9 cellular contexts compared by ENCODE assay signal in the genomic region with DNA sequence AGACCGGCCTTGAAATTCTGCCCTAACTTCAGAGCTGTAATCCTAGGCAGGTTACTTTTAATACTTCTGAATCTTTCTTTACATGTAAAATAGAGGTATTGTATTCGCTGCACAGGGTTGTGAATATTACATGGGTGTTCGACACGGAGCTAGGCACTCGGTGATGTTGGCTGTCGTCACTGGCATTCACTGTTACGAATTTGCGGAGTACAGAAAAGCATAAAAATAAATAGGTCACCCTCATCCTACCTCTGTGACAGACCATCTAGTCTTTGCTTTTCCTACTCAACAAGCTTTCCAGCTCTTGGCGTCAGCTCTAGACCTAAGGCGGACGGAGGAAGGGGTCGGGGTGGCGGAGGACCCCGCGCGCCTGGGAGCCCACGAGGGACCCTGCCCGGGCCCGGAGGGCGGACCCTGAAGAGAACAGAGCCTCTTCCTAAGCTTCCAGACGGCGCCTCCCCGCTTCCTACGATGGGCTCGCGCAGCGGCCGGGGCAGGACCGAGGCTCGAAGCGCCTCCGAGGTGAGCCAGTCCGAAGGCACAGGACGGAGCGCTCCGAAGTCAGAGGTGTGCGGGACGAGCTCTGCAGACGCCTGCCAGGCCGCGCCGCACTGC. TPM values are rescaled to one million over a fixed set of nuclear protein-coding genes. Genes with fewer than 3 reads are reported as not detected.
A peak's percentile ranks its signal among the peaks of the same experiment; 100 is the strongest.
DNase-seq lines count a peak whose midpoint lies in the region; ATAC-seq, FAIRE-seq and TF ChIP-seq lines count a peak whose summit lies in the region.
"Had no signal": no experiment of that assay in that cellular context is flagged by ENCODE, and none has a peak within 500 bp of the region (broad histone marks: within the 10 kb centered on the region; RNA-seq: fewer than 3 reads in every experiment).

No MANE protein-coding gene starts in this region.

- no peak overlapping the region for H2AFZ ChIP-seq in fibroblast of lung (ENCODE audit: low read length)

- no peaks in the 10 kb centered on the region for H3K27me3 Mint-ChIP-seq in T-cell

- peaks cover 22 to 38% (median 29%) of the 10 kb centered on the region in 3 donors for H3K4me1 Mint-ChIP-seq in T-cell

- no peaks in the 10 kb centered on the region for H3K9me3 Mint-ChIP-seq in T-cell

- no peaks in the 10 kb centered on the region for H3K36me3 Mint-ChIP-seq in T-cell

- peak overlapping the region; percentile 86 to 88 for H3K27ac Mint-ChIP-seq in T-cell

- DNase-seq in activated T-cell treated with anti-CD3 and anti-CD28 coated beads for 24 hours (ENCODE audit: low read depth) (peak; percentile 13), T-cell (peak in 6 of 34 experiments; percentile 3 to 36 (median 13)), fibroblast of lung (ENCODE audit: low read depth in 2 of 2) (peak in 1 of 2 donors; percentile 18), pancreas (peak in 3 of 6 donors; percentile 64 to 84 (median 71)), pons (ENCODE audit: low spot score) (no peak), NCI-H187 (lab: John Stamatoyannopoulos, UW) (no peak)
- no peak for DNase-seq in activated T-cell treated with anti-CD3 and anti-CD28 coated beads, Interleukin-2, amount 50 U/mL, for 48 hours

- peaks cover 41% of the 10 kb centered on the region for H3K79me2 ChIP-seq in fibroblast of lung (ENCODE audit: control insufficient read depth, insufficient read depth, low read length)

- H3K4me3 ChIP-seq in fibroblast of lung (replicated peaks in 1 of 4; ENCODE audit: control extremely low read depth in 1 of 4, insufficient read depth in 1 of 4, low read depth in 3 of 4, low read length in 4 of 4) (peak overlapping the region; percentile 62 to 94 (median 76)), pancreas (peak overlapping the region; percentile 92 to 95 (median 94))

- POLR2A ChIA-PET in T-cell (lab: Charles Lee): interaction anchor here in 1 of 2 donors (0.6 to 0.8 kb wide), 2 partner anchors 18 to 71 kb away, joined by 3 to 8 read pairs; no protein-coding TSS in a partner anchor

- H3K4me2 ChIP-seq in fibroblast of lung (ENCODE audit: extremely low read depth, insufficient read depth, low read length): peak overlapping the region; percentile 84

- H3K4me1 ChIP-seq in fibroblast of lung (ENCODE audit: control insufficient read depth, extremely low read depth, insufficient read depth, low read length): peaks cover 18% of the 10 kb centered on the region
- peaks cover 0 to 25% (median 7%) of the 10 kb centered on the region in 3 donors for H3K4me1 ChIP-seq in pancreas

- H3K27me3 ChIP-seq in fibroblast of lung (ENCODE audit: control insufficient read depth, insufficient read depth, low read length) (no peaks in the 10 kb centered on the region), pancreas (no peaks in the 10 kb centered on the region)

- H4K20me1 ChIP-seq in fibroblast of lung (ENCODE audit: control insufficient read depth, extremely low read depth, insufficient read depth, low read length): no peaks in the 10 kb centered on the region

- 16% methylated on average over 36 to 42 of the region's 42 CpGs for WGBS in pancreas, 2 donors

- ATAC-seq in T-cell (replicated peaks in 1 of 4) (no peak), pancreas (peak; percentile 31 to 42 (median 38)), GM19328 (IDR thresholded peaks at IDR 0.05; ENCODE audit: unreplicated experiment) (no peak)

- CTCF ChIA-PET in T-cell (lab: Charles Lee): interaction anchor here (0.6 to 1.8 kb wide), 6 partner anchors 10 to 696 kb away, joined by 3 to 6 read pairs (median 3); a partner anchor contains a TSS

- intact Hi-C loops in pancreas (cut with DNase I): loop anchor here in 1 of 3 donors (10.0 kb wide), 1 partner anchor 173 kb away; no protein-coding TSS in a partner anchor

- peak overlapping the region; percentile 90 for H3K27ac ChIP-seq in fibroblast of lung (ENCODE audit: insufficient read depth, low read length)
- peak overlapping the region; percentile 81 to 89 (median 86) for H3K27ac ChIP-seq in pancreas

- peak overlapping the region; percentile 95 for H3K9ac ChIP-seq in fibroblast of lung (ENCODE audit: insufficient read depth, low read length)

- FAIRE-seq in pancreas (lab: Jason Lieb, UNC): no peak
- FAIRE-seq: G401.6 had no signal

- H3K36me3 ChIP-seq in fibroblast of lung (ENCODE audit: control insufficient read depth, insufficient read depth, low read length): peaks cover 6% of the 10 kb centered on the region
- peaks cover 0 to 12% (median 0%) of the 10 kb centered on the region in 3 donors for H3K36me3 ChIP-seq in pancreas

- H3K4me3 Mint-ChIP-seq in T-cell: peak overlapping the region; percentile 71 to 75 (median 73)

- H3K9me3 ChIP-seq in fibroblast of lung (ENCODE audit: control insufficient read depth, insufficient read depth, low read depth, low read length) (no peaks in the 10 kb centered on the region), pancreas (no peaks in the 10 kb centered on the region)

- TF ChIP-seq CTCF in fibroblast of lung (conservative IDR thresholded peaks at IDR 0.05 in 1 of 2, IDR thresholded peaks at IDR 0.05 in 1 of 2; ENCODE audit: low read depth in 1 of 2, low read length in 2 of 2) (no peak), pancreas (IDR thresholded peaks at IDR 0.05) (no peak)

RNA-seq across cellular contexts. Expression of a gene that starts 0.9 kb away (rescaled TPM):
- total RNA-seq in T-cell (100 to 1,000 TPM; 161 to 203 (median 184) TPM), fibroblast of lung (83.5 and 107 TPM in 2 replicates), pancreas (10 to 100 TPM; 25.7 to 56.2 (median 44.5) TPM)
- polyA plus RNA-seq in fibroblast of lung (35.1 and 53.3 TPM in 2 replicates), pancreas (100 to 1,000 TPM; 164 to 212 TPM)
- 27.2 and 58.3 TPM in 2 replicates for polyA plus RNA-seq in fibroblast of lung (2012)
- polyA minus RNA-seq in fibroblast of lung (ENCODE audit: low replicate concordance): 43.5 and 75.9 TPM in 2 replicates

RNA-seq across cellular contexts. Expression of a gene that starts 17.0 kb away (rescaled TPM):
- 100 to 1,000 TPM; 257 to 294 (median 271) TPM for total RNA-seq in T-cell
- 39.8 and 71.2 TPM in 2 replicates for total RNA-seq in fibroblast of lung
- polyA plus RNA-seq in fibroblast of lung: 41.5 and 48.8 TPM in 2 replicates
- 75.2 and 76.7 TPM in 2 replicates for polyA plus RNA-seq in fibroblast of lung (2012)
- polyA minus RNA-seq in fibroblast of lung (ENCODE audit: low replicate concordance): 102 and 109 TPM in 2 replicates
- total RNA-seq in pancreas: 10 to 100 TPM; 43.9 to 74.0 (median 44.9) TPM
- polyA plus RNA-seq in pancreas: 10 to 100 TPM; 47.0 to 74.0 TPM

RNA-seq across cellular contexts. Expression of a gene that starts 53.2 kb away (rescaled TPM):
- 1,000 to 10,000 TPM; 4,444 to 6,530 (median 5,942) TPM for total RNA-seq in T-cell
- 3,823 and 3,824 TPM in 2 replicates for total RNA-seq in fibroblast of lung
- 1,441 and 1,442 TPM in 2 replicates for polyA plus RNA-seq in fibroblast of lung
- 2,548 and 2,943 TPM in 2 replicates for polyA plus RNA-seq in fibroblast of lung (2012)
- polyA minus RNA-seq in fibroblast of lung (ENCODE audit: low replicate concordance): 716 and 909 TPM in 2 replicates
- 1,000 to 10,000 TPM; 1,297 to 2,529 (median 1,763) TPM for total RNA-seq in pancreas
- polyA plus RNA-seq in pancreas: 1,000 to 10,000 TPM; 3,226 to 6,500 TPM

Comparison
In these comparisons a context has a peak if more than half of its experiments do, and no peak if none do; other contexts are left out.
1. ATAC-seq: peak in pancreas (4 of 4); none in T-cell (0 of 4) and GM19328 (single experiment).